In the genomic region with DNA sequence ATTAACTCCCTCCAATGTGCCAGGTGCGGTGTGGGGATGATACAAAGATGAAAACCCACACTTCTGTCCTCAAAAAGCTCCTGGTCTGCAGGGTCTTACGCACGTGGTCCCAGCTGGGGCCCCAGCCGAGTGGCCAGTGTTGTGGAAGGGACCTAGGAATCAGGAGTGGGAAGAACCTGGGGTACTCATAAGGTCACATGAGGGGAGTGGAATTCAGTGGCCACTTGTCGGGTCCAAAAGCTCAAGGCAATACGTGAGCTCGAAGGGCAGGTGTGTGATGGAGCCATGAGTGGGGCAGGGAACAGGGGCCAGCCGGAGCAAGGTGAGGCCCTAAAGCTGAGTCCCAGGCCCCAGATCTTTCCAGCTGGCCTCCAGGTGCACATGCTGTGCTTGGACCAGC, we compare ENCODE assay signal across 16 cellular contexts.
DNase-seq lines count a peak whose midpoint lies in the region; ATAC-seq and TF ChIP-seq lines count a peak whose summit lies in the region.
"Had no signal": no experiment of that assay in that cellular context is flagged by ENCODE, and none has a peak within 500 bp of the region (broad histone marks: within the 10 kb centered on the region; RNA-seq: fewer than 3 reads in every experiment).

No MANE protein-coding gene starts in this region.

- intact Hi-C loops in upper lobe of right lung (cut with DNase I) = no loop called here

- H3K4me1 Mint-ChIP-seq in activated T-cell treated with anti-CD3 and anti-CD28 coated beads, Interleukin-2, amount 50 U/mL, for 24 hours (ENCODE audit: low read depth) = no peaks in the 10 kb centered on the region
- no peaks in the 10 kb centered on the region for H3K4me1 Mint-ChIP-seq in activated T-cell treated with anti-CD3 and anti-CD28 coated beads, Interleukin-2, amount 50 U/mL, for 72 hours (ENCODE audit: low read depth)
- H3K4me1 Mint-ChIP-seq in chondrocyte (ENCODE audit: low read depth) = no peaks in the 10 kb centered on the region
- H3K4me1 Mint-ChIP-seq: CD8-positive, alpha-beta memory T cell had no signal

- peak; percentile 14 for DNase-seq in activated T-cell treated with anti-CD3 and anti-CD28 coated beads, Interleukin-2, amount 50 U/mL, for 24 hours
- DNase-seq in activated T-cell treated with anti-CD3 and anti-CD28 coated beads, Interleukin-2, amount 50 U/mL, for 72 hours = no peak
- peak; percentile 65 for DNase-seq in chondrocyte (ENCODE audit: low spot score)
- peak; percentile 59 for DNase-seq in mesenteric fat pad (ENCODE audit: low spot score)
- DNase-seq in upper lobe of right lung = peak; percentile 41
- no peak for DNase-seq in stimulated activated CD4-positive, alpha-beta T cell treated with anti-CD3 and anti-CD28 coated beads, Interleukin-4, amount 100 ng/mL, for 4 hours
- no peak for DNase-seq in stimulated activated CD4-positive, alpha-beta T cell treated with anti-CD3 and anti-CD28 coated beads, Interleukin-4, amount 100 ng/mL, for 24 hours
- DNase-seq: 8988T; AML-193; Caco-2; CD8-positive, alpha-beta memory T cell; DND-41; GDM1; IMR-90 had no signal

- H3K36me3 ChIP-seq in upper lobe of right lung = no peaks in the 10 kb centered on the region
- H3K36me3 ChIP-seq: BLaER1 had no signal

- no peak overlapping the region for H3K4me3 Mint-ChIP-seq in activated T-cell treated with anti-CD3 and anti-CD28 coated beads, Interleukin-2, amount 50 U/mL, for 24 hours
- H3K4me3 Mint-ChIP-seq in activated T-cell treated with anti-CD3 and anti-CD28 coated beads, Interleukin-2, amount 50 U/mL, for 72 hours = no peak overlapping the region
- no peak overlapping the region for H3K4me3 Mint-ChIP-seq in chondrocyte (ENCODE audit: unreplicated experiment)
- H3K4me3 Mint-ChIP-seq: CD8-positive, alpha-beta memory T cell had no signal

- H3K27me3 Mint-ChIP-seq in activated T-cell treated with anti-CD3 and anti-CD28 coated beads, Interleukin-2, amount 50 U/mL, for 24 hours = no peaks in the 10 kb centered on the region
- no peaks in the 10 kb centered on the region for H3K27me3 Mint-ChIP-seq in activated T-cell treated with anti-CD3 and anti-CD28 coated beads, Interleukin-2, amount 50 U/mL, for 72 hours (ENCODE audit: low read depth)
- H3K27me3 Mint-ChIP-seq in chondrocyte (ENCODE audit: low read depth) = no peaks in the 10 kb centered on the region
- H3K27me3 Mint-ChIP-seq: CD8-positive, alpha-beta memory T cell had no signal

- H3K4me1 ChIP-seq in upper lobe of right lung = no peaks in the 10 kb centered on the region

- H3K27ac Mint-ChIP-seq in activated T-cell treated with anti-CD3 and anti-CD28 coated beads, Interleukin-2, amount 50 U/mL, for 24 hours = no peak overlapping the region
- H3K27ac Mint-ChIP-seq in activated T-cell treated with anti-CD3 and anti-CD28 coated beads, Interleukin-2, amount 50 U/mL, for 72 hours = no peak overlapping the region
- H3K27ac Mint-ChIP-seq in chondrocyte (ENCODE audit: unreplicated experiment) = no peak overlapping the region

- ATAC-seq in activated T-cell treated with anti-CD3 and anti-CD28 coated beads, Interleukin-2, amount 50 U/mL, for 72 hours (replicated peaks in 1 of 2) = no peak
- no peak for ATAC-seq in upper lobe of right lung
- ATAC-seq: HCT116 had no signal

- H3K27ac ChIP-seq in upper lobe of right lung = no peak overlapping the region
- H3K27ac ChIP-seq: BLaER1 had no signal

- H3K27me3 ChIP-seq in upper lobe of right lung = no peaks in the 10 kb centered on the region
- H3K27me3 ChIP-seq: BLaER1 had no signal

- H3K36me3 Mint-ChIP-seq in activated T-cell treated with anti-CD3 and anti-CD28 coated beads, Interleukin-2, amount 50 U/mL, for 24 hours (ENCODE audit: low read depth) = peaks cover 28% of the 10 kb centered on the region
- H3K36me3 Mint-ChIP-seq in activated T-cell treated with anti-CD3 and anti-CD28 coated beads, Interleukin-2, amount 50 U/mL, for 72 hours (ENCODE audit: insufficient read depth in 2 of 2) = no peaks in the 10 kb centered on the region
- peaks cover 7% of the 10 kb centered on the region for H3K36me3 Mint-ChIP-seq in chondrocyte (ENCODE audit: low read depth)

- no peak for TF ChIP-seq CTCF in chondrocyte (IDR thresholded peaks at IDR 0.05)
- TF ChIP-seq CTCF in upper lobe of right lung (IDR thresholded peaks at IDR 0.05) = no peak

- no peaks in the 10 kb centered on the region for H3K9me3 ChIP-seq in upper lobe of right lung
- H3K9me3 ChIP-seq: Caco-2 had no signal

- H3K9me3 Mint-ChIP-seq in activated T-cell treated with anti-CD3 and anti-CD28 coated beads, Interleukin-2, amount 50 U/mL, for 24 hours = no peaks in the 10 kb centered on the region
- H3K9me3 Mint-ChIP-seq in activated T-cell treated with anti-CD3 and anti-CD28 coated beads, Interleukin-2, amount 50 U/mL, for 72 hours = peaks cover 1% of the 10 kb centered on the region in 2 donors
- H3K9me3 Mint-ChIP-seq in chondrocyte (ENCODE audit: low read depth) = peaks cover 4% of the 10 kb centered on the region

- no peak overlapping the region for H3K4me3 ChIP-seq in upper lobe of right lung
- H3K4me3 ChIP-seq: BLaER1 had no signal

Comparison
In these comparisons a context has a peak if more than half of its experiments do, and no peak if none do; other contexts are left out.
1. DNase-seq: peak in activated T-cell treated with anti-CD3 and anti-CD28 coated beads, Interleukin-2, amount 50 U/mL, for 24 hours (single experiment), chondrocyte (single experiment), mesenteric fat pad (single experiment) and upper lobe of right lung (single experiment); none in activated T-cell treated with anti-CD3 and anti-CD28 coated beads, Interleukin-2, amount 50 U/mL, for 72 hours (0 of 2), stimulated activated CD4-positive, alpha-beta T cell treated with anti-CD3 and anti-CD28 coated beads, Interleukin-4, amount 100 ng/mL, for 4 hours (0 of 2) and stimulated activated CD4-positive, alpha-beta T cell treated with anti-CD3 and anti-CD28 coated beads, Interleukin-4, amount 100 ng/mL, for 24 hours (single experiment).